In the genomic region with DNA sequence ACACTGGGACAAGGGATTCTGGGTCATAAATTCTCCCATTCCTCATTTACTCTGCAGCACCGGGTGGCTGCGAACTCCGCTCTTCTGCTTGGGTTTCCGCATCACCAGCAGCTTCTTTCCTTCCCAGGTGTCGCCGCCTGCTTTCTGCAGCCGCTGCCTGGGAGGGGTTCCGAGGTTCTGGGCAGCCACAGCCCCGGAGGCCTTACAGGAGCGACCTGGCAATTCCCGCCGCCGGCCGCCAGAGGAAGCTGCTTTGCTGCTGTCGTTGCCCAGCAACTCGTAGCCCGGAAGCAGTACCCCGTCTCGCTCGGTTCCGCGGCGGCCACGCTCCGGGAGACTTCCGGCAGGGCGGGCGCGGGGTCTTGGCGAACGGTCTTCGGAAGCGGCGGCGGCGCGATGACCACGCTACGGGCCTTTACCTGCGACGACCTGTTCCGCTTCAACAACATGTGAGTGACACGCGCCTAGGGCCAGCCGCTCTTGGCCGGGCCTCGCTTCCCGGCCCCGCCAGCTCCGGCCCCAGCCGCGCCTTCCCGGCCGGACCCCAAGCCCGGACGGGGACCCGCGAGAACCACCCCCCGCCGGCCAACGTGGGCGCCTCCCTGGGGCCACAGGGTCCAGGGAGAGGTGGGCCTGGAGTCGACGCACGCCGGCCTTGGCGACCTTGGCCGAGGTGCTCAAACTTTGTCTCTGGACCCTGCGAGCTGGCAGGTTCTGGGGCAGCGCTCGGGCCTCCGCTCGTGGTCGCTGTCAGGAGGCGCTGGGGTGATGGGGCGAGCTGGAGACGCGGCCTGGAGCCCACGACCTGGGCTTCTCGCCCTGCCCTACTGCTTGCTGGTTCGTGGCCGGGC, we compare ENCODE assay signal across 1 cellular context.
TF ChIP-seq lines count a peak whose summit lies in the region.

A gene with protein sequence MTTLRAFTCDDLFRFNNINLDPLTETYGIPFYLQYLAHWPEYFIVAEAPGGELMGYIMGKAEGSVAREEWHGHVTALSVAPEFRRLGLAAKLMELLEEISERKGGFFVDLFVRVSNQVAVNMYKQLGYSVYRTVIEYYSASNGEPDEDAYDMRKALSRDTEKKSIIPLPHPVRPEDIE (plus strand): TSS at position 362 of the 851 bp plus-strand sequence. CDS start 35 bp downstream, at position 397.

TF ChIP-seq in A549, 52 proteins besides CTCF, POLR2A, EP300 and RAD21 (continued from another document):
- TF ChIP-seq, protein P1, sequence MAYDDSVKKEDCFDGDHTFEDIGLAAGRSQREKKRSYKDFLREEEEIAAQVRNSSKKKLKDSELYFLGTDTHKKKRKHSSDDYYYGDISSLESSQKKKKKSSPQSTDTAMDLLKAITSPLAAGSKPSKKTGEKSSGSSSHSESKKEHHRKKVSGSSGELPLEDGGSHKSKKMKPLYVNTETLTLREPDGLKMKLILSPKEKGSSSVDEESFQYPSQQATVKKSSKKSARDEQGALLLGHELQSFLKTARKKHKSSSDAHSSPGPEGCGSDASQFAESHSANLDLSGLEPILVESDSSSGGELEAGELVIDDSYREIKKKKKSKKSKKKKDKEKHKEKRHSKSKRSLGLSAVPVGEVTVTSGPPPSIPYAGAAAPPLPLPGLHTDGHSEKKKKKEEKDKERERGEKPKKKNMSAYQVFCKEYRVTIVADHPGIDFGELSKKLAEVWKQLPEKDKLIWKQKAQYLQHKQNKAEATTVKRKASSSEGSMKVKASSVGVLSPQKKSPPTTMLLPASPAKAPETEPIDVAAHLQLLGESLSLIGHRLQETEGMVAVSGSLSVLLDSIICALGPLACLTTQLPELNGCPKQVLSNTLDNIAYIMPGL (CRISPR knock-in tag; IDR thresholded peaks at IDR 0.05; ENCODE audit: borderline replicate concordance) = 0 out of 2 replicates have a peak, but pooled peaks have one; percentile 29
- no peak for TF ChIP-seq FOXS1 (CRISPR knock-in tag; IDR thresholded peaks at IDR 0.05)
- no peak for TF ChIP-seq FOSL2 (IDR thresholded peaks at IDR 0.05)
- peak; percentile 20; the same call in 1 of the 2 replicates for TF ChIP-seq FOSL2 (CRISPR knock-in tag; IDR thresholded peaks at IDR 0.05)
- no peak for TF ChIP-seq ZFP36 (IDR thresholded peaks at IDR 0.05; ENCODE audit: borderline replicate concordance, partially characterized antibody)
- TF ChIP-seq, protein P2, sequence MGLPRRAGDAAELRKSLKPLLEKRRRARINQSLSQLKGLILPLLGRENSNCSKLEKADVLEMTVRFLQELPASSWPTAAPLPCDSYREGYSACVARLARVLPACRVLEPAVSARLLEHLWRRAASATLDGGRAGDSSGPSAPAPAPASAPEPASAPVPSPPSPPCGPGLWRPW (IDR thresholded peaks at IDR 0.05) = no peak
- no peak for TF ChIP-seq CBX2 (IDR thresholded peaks at IDR 0.05; ENCODE audit: borderline replicate concordance, low read depth)
- no peak for TF ChIP-seq JUNB (IDR thresholded peaks at IDR 0.05)
- TF ChIP-seq JUN (IDR thresholded peaks at IDR 0.05) = peak; percentile 83 to 94; a peak in 4 of 5 replicates
- TF ChIP-seq, protein P3, sequence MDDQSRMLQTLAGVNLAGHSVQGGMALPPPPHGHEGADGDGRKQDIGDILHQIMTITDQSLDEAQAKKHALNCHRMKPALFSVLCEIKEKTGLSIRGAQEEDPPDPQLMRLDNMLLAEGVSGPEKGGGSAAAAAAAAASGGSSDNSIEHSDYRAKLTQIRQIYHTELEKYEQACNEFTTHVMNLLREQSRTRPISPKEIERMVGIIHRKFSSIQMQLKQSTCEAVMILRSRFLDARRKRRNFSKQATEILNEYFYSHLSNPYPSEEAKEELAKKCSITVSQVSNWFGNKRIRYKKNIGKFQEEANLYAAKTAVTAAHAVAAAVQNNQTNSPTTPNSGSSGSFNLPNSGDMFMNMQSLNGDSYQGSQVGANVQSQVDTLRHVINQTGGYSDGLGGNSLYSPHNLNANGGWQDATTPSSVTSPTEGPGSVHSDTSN (IDR thresholded peaks at IDR 0.05) = no peak
- TF ChIP-seq ZNF302 (CRISPR knock-in tag; IDR thresholded peaks at IDR 0.05) = no peak
